ENCODE assay signal across 1 cellular context in the genomic region with DNA sequence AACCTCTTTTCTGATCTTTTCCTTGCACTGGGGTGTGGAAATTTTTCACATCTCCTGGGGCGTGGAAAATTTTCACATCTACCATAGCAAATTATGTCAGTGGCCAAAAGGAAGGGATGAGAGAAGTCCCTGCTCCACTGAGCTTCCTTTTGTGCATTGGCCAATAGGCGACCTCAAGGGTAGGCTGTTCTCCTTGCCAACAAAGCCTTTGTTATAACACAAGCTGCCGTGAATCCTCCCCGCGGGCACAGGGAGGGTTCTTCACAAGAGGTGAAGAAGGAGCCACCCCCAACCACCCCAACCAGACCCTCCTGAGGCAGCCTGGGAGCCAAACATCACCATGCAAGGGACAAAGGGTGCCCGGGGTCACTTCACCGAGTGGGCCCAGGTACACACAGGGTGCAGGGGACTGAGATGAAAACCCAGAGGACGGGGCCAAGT.
TF ChIP-seq lines count a peak whose summit lies in the region.

No MANE protein-coding gene starts in this region.

TF ChIP-seq in IMR-90, 13 proteins besides CTCF, POLR2A, EP300 and RAD21 (continued from another document):
- TF ChIP-seq MAZ (IDR thresholded peaks at IDR 0.05; ENCODE audit: borderline replicate concordance, low read depth, low read length) (no peak), MXI1 (IDR thresholded peaks at IDR 0.05; ENCODE audit: borderline replicate concordance, low read depth, low read length) (no peak), RCOR1 (IDR thresholded peaks at IDR 0.05; ENCODE audit: insufficient replicate concordance, low read length) (no peak), CEBPB (IDR thresholded peaks at IDR 0.05; ENCODE audit: low read depth, low read length) (no peak), RFX5 (IDR thresholded peaks at IDR 0.05; ENCODE audit: low read depth, low read length) (no peak), BHLHE40 (IDR thresholded peaks at IDR 0.05; ENCODE audit: low read depth, low read length) (no peak)
- TF ChIP-seq, protein P1, sequence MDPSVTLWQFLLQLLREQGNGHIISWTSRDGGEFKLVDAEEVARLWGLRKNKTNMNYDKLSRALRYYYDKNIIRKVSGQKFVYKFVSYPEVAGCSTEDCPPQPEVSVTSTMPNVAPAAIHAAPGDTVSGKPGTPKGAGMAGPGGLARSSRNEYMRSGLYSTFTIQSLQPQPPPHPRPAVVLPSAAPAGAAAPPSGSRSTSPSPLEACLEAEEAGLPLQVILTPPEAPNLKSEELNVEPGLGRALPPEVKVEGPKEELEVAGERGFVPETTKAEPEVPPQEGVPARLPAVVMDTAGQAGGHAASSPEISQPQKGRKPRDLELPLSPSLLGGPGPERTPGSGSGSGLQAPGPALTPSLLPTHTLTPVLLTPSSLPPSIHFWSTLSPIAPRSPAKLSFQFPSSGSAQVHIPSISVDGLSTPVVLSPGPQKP (IDR thresholded peaks at IDR 0.05; ENCODE audit: borderline replicate concordance, low read depth, low read length), result no peak
